35 cellular contexts compared by ENCODE assay signal in genomic region chr1:30641557-30642353, GRCh38.
"Had no signal": no experiment of that assay in that cellular context is flagged by ENCODE, and none has a peak within 500 bp of the region (broad histone marks: within the 10 kb centered on the region; RNA-seq: fewer than 3 reads in every experiment).

No MANE protein-coding gene starts in this region.

- H3K4me3 ChIP-seq: ascending aorta, cardiac muscle cell had no signal

- H3K27ac ChIP-seq: ascending aorta, cardiac muscle cell, VCaP had no signal

- H3K27me3 Mint-ChIP-seq: activated naive CD4-positive, alpha-beta T cell treated with anti-CD3 and anti-CD28 coated beads, Interleukin-2, amount 10 ng/mL, durations not matched to agents 7 days and 5 days had no signal

- ATAC-seq: activated CD8-positive, alpha-beta memory T cell treated with anti-CD3 and anti-CD28 coated beads, Interleukin-2, amount 10 ng/mL, durations not matched to agents 7 days and 5 days; activated CD8-positive, alpha-beta T cell treated with anti-CD3 and anti-CD28 coated beads for 36 hours; activated naive CD8-positive, alpha-beta T cell treated with anti-CD3 and anti-CD28 coated beads, Interleukin-2, amount 50 U/mL, for 24 hours had no signal

- H3K4me1 Mint-ChIP-seq: activated B cell treated with CpG ODN at 0.5 μM for 24 hours; activated CD4-positive, alpha-beta T cell treated with anti-CD3 and anti-CD28 coated beads, Interleukin-2, amount 10 ng/mL, durations not matched to agents 24 days and 14 days; activated CD8-positive, alpha-beta memory T cell treated with anti-CD3 and anti-CD28 coated beads, Interleukin-2, amount 10 ng/mL, durations not matched to agents 7 days and 5 days; activated naive CD4-positive, alpha-beta T cell treated with anti-CD3 and anti-CD28 coated beads, Interleukin-2, amount 10 ng/mL, durations not matched to agents 7 days and 5 days; activated naive CD4-positive, alpha-beta T cell treated with anti-CD3 and anti-CD28 coated beads, Interleukin-2, amount 50 U/mL, for 24 hours; activated naive CD8-positive, alpha-beta T cell treated with anti-CD3 and anti-CD28 coated beads, Interleukin-2, amount 10 ng/mL, durations not matched to agents 7 days and 5 days; activated naive CD8-positive, alpha-beta T cell treated with anti-CD3 and anti-CD28 coated beads, Interleukin-2, amount 50 U/mL, for 24 hours; central memory CD8-positive, alpha-beta T cell had no signal

- H3K9me3 ChIP-seq: ascending aorta had no signal

- H3K27ac Mint-ChIP-seq: activated B cell treated with CpG ODN at 0.5 μM for 24 hours; activated CD4-positive, alpha-beta memory T cell treated with anti-CD3 and anti-CD28 coated beads for 36 hours; activated CD4-positive, alpha-beta T cell treated with anti-CD3 and anti-CD28 coated beads, Interleukin-2, amount 10 ng/mL, durations not matched to agents 24 days and 14 days; activated CD8-positive, alpha-beta memory T cell treated with anti-CD3 and anti-CD28 coated beads, Interleukin-2, amount 10 ng/mL, durations not matched to agents 7 days and 5 days; activated CD8-positive, alpha-beta T cell treated with anti-CD3 and anti-CD28 coated beads for 36 hours; activated naive CD4-positive, alpha-beta T cell treated with anti-CD3 and anti-CD28 coated beads, Interleukin-2, amount 10 ng/mL, durations not matched to agents 7 days and 5 days; activated naive CD4-positive, alpha-beta T cell treated with anti-CD3 and anti-CD28 coated beads, Interleukin-2, amount 50 U/mL, for 24 hours; activated naive CD8-positive, alpha-beta T cell; activated naive CD8-positive, alpha-beta T cell treated with anti-CD3 and anti-CD28 coated beads, Interleukin-2, amount 10 ng/mL, durations not matched to agents 7 days and 5 days; activated naive CD8-positive, alpha-beta T cell treated with anti-CD3 and anti-CD28 coated beads, Interleukin-2, amount 50 U/mL, for 24 hours; activated T-cell treated with anti-CD3 and anti-CD28 coated beads, Interleukin-2, amount 50 U/mL, for 24 hours; activated T-helper 2 cell treated with anti-CD3 and anti-CD28 coated beads, Interferon-gamma antibody, Interleukin-2, Interleukin-4, amounts not matched to agents 10 μg/mL and 5 μg/mL and 100 μg/mL, durations not matched to agents 14 hours and 24 hours and 36 hours; brain; T-helper 1 cell treated with Interleukin-12 subunit alpha and Interleukin-12 subunit beta and Interleukin-4 antibody, amounts not matched to agents 30 μg/mL and 1 μg/mL, for 36 hours; T-helper 2 cell treated with Interferon-gamma antibody and Interleukin-4, amounts not matched to agents 5 μg/mL and 100 μg/mL, for 36 hours had no signal

- DNase-seq: activated B cell treated with CpG ODN at 0.5 μM for 24 hours; activated CD4-positive, alpha-beta memory T cell treated with anti-CD3 and anti-CD28 coated beads for 36 hours; activated CD4-positive, alpha-beta T cell treated with anti-CD3 and anti-CD28 coated beads for 4 hours; activated CD4-positive, alpha-beta T cell treated with anti-CD3 and anti-CD28 coated beads, Interleukin-2, amount 10 ng/mL, durations not matched to agents 24 days and 14 days; activated CD4-positive, alpha-beta T cell treated with anti-CD3 and anti-CD28 coated beads, Interleukin-2, amount 50 U/mL, for 1 hour; activated CD4-positive, alpha-beta T cell treated with anti-CD3 and anti-CD28 coated beads, Interleukin-2, amount 50 U/mL, for 4 hours; activated CD4-positive, CD25-positive, alpha-beta regulatory T cell treated with anti-CD3 and anti-CD28 coated beads, Interleukin-2, amount 50 U/mL, for 72 hours; activated CD8-positive, alpha-beta memory T cell treated with anti-CD3 and anti-CD28 coated beads, Interleukin-2, amount 10 ng/mL, durations not matched to agents 7 days and 5 days; activated CD8-positive, alpha-beta memory T cell treated with anti-CD3 and anti-CD28 coated beads, Interleukin-2, amount 50 U/mL, for 48 hours; activated CD8-positive, alpha-beta T cell treated with anti-CD3 and anti-CD28 coated beads for 36 hours; activated effector memory CD4-positive, alpha-beta T cell treated with Interleukin-2 at 50 U/mL for 16 hours; activated gamma-delta T cell; activated naive CD4-positive, alpha-beta T cell treated with anti-CD3 and anti-CD28 coated beads, Interleukin-2, amount 10 ng/mL, durations not matched to agents 7 days and 5 days; activated naive CD4-positive, alpha-beta T cell treated with Interleukin-2 at 50 U/mL for 16 hours; activated naive CD8-positive, alpha-beta T cell treated with anti-CD3 and anti-CD28 coated beads, Interleukin-2, amount 10 ng/mL, durations not matched to agents 7 days and 5 days; activated naive CD8-positive, alpha-beta T cell treated with anti-CD3 and anti-CD28 coated beads, Interleukin-2, amount 50 U/mL, for 24 hours; activated T-cell treated with anti-CD3 and anti-CD28 coated beads, Interleukin-2, amount 50 U/mL, for 24 hours; activated T-cell treated with anti-CD3 and anti-CD28 coated beads, Interleukin-2, amount 50 U/mL, for 48 hours; amygdala; anterior cingulate cortex; caudate nucleus; SW 1271; T-helper 1 cell; T-helper 2 cell; T-helper 9 cell had no signal

- H3K27me3 ChIP-seq: ascending aorta had no signal

- H3K36me3 ChIP-seq: ascending aorta, cardiac muscle cell had no signal

- H3K36me3 Mint-ChIP-seq: activated CD4-positive, alpha-beta memory T cell treated with anti-CD3 and anti-CD28 coated beads for 36 hours; activated CD8-positive, alpha-beta memory T cell treated with anti-CD3 and anti-CD28 coated beads, Interleukin-2, amount 10 ng/mL, durations not matched to agents 7 days and 5 days; activated naive CD4-positive, alpha-beta T cell treated with anti-CD3 and anti-CD28 coated beads, Interleukin-2, amount 10 ng/mL, durations not matched to agents 7 days and 5 days; activated naive CD4-positive, alpha-beta T cell treated with anti-CD3 and anti-CD28 coated beads, Interleukin-2, amount 50 U/mL, for 24 hours; activated naive CD8-positive, alpha-beta T cell; activated naive CD8-positive, alpha-beta T cell treated with anti-CD3 and anti-CD28 coated beads, Interleukin-2, amount 10 ng/mL, durations not matched to agents 7 days and 5 days; brain had no signal

- H3K4me1 ChIP-seq: ascending aorta had no signal

- H3K4me3 Mint-ChIP-seq: activated B cell treated with CpG ODN at 0.5 μM for 24 hours; activated CD4-positive, alpha-beta memory T cell treated with anti-CD3 and anti-CD28 coated beads for 36 hours; activated CD4-positive, alpha-beta T cell treated with anti-CD3 and anti-CD28 coated beads, Interleukin-2, amount 10 ng/mL, durations not matched to agents 24 days and 14 days; activated CD8-positive, alpha-beta memory T cell treated with anti-CD3 and anti-CD28 coated beads, Interleukin-2, amount 10 ng/mL, durations not matched to agents 7 days and 5 days; activated CD8-positive, alpha-beta T cell treated with anti-CD3 and anti-CD28 coated beads for 36 hours; activated naive CD4-positive, alpha-beta T cell treated with anti-CD3 and anti-CD28 coated beads, Interleukin-2, amount 10 ng/mL, durations not matched to agents 7 days and 5 days; activated naive CD4-positive, alpha-beta T cell treated with anti-CD3 and anti-CD28 coated beads, Interleukin-2, amount 50 U/mL, for 24 hours; activated naive CD8-positive, alpha-beta T cell; activated naive CD8-positive, alpha-beta T cell treated with anti-CD3 and anti-CD28 coated beads, Interleukin-2, amount 10 ng/mL, durations not matched to agents 7 days and 5 days; activated naive CD8-positive, alpha-beta T cell treated with anti-CD3 and anti-CD28 coated beads, Interleukin-2, amount 50 U/mL, for 24 hours; activated T-cell treated with anti-CD3 and anti-CD28 coated beads, Interleukin-2, amount 50 U/mL, for 24 hours; brain; central memory CD8-positive, alpha-beta T cell; T-helper 1 cell treated with Interleukin-12 subunit alpha and Interleukin-12 subunit beta and Interleukin-4 antibody, amounts not matched to agents 30 μg/mL and 1 μg/mL, for 36 hours; T-helper 2 cell treated with Interferon-gamma antibody and Interleukin-4, amounts not matched to agents 5 μg/mL and 100 μg/mL, for 36 hours had no signal

- H3K9me3 Mint-ChIP-seq: activated B cell treated with CpG ODN at 0.5 μM for 24 hours; activated CD4-positive, alpha-beta memory T cell treated with anti-CD3 and anti-CD28 coated beads for 36 hours; activated CD4-positive, alpha-beta T cell treated with anti-CD3 and anti-CD28 coated beads, Interleukin-2, amount 10 ng/mL, durations not matched to agents 24 days and 14 days; activated CD8-positive, alpha-beta T cell treated with anti-CD3 and anti-CD28 coated beads for 36 hours; activated naive CD4-positive, alpha-beta T cell treated with anti-CD3 and anti-CD28 coated beads, Interleukin-2, amount 10 ng/mL, durations not matched to agents 7 days and 5 days; activated naive CD4-positive, alpha-beta T cell treated with anti-CD3 and anti-CD28 coated beads, Interleukin-2, amount 50 U/mL, for 24 hours; activated naive CD8-positive, alpha-beta T cell treated with anti-CD3 and anti-CD28 coated beads, Interleukin-2, amount 10 ng/mL, durations not matched to agents 7 days and 5 days; activated naive CD8-positive, alpha-beta T cell treated with anti-CD3 and anti-CD28 coated beads, Interleukin-2, amount 50 U/mL, for 24 hours; activated T-cell treated with anti-CD3 and anti-CD28 coated beads, Interleukin-2, amount 50 U/mL, for 24 hours; activated T-helper 2 cell treated with anti-CD3 and anti-CD28 coated beads, Interferon-gamma antibody, Interleukin-2, Interleukin-4, amounts not matched to agents 10 μg/mL and 5 μg/mL and 100 μg/mL, durations not matched to agents 14 hours and 24 hours and 36 hours; central memory CD8-positive, alpha-beta T cell; T-helper 1 cell treated with Interleukin-12 subunit alpha and Interleukin-12 subunit beta and Interleukin-4 antibody, amounts not matched to agents 30 μg/mL and 1 μg/mL, for 36 hours; T-helper 2 cell treated with Interferon-gamma antibody and Interleukin-4, amounts not matched to agents 5 μg/mL and 100 μg/mL, for 36 hours had no signal
